ENCODE assay signal across 14 cellular contexts in the genomic region with DNA sequence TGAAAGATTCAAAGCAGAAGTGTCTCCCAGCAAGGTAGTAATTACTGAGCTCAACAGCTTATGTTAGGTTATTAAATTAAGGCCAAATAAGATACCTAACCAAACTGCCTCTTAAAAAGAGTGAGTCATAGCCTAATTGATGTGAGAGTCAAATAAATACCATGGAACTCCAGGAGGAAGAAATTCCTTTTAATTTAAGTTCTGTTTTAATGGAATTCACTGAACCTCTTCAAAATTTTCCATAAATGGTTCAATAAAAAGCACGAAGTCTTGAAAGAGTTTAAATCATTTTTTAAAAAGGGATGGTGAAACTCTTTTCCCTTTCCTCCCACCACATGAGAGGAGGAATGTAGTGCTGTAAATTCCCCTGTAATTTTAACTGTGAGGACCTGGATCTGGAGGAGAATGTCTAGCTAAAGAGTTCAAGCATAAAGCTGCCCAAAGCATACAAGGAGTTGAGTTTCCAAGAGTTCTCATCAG.
DNase-seq lines count a peak whose midpoint lies in the region; ATAC-seq and TF ChIP-seq lines count a peak whose summit lies in the region.
"Had no signal": no experiment of that assay in that cellular context is flagged by ENCODE, and none has a peak within 500 bp of the region (broad histone marks: within the 10 kb centered on the region; RNA-seq: fewer than 3 reads in every experiment).

No MANE protein-coding gene starts in this region.

- DNase-seq in DMS 273 treated with DMSO at 0.1 percent for 48 hours (lab: John Stamatoyannopoulos, UW): peak; percentile 55
- peak; percentile 29 for DNase-seq in NCI-H1417 treated with DMSO at 0.1 percent for 48 hours (lab: John Stamatoyannopoulos, UW)
- DNase-seq in MCF 10A (ENCODE audit: unreplicated experiment): no peak
- DNase-seq in activated CD8-positive, alpha-beta memory T cell treated with anti-CD3 and anti-CD28 coated beads for 24 hours: no peak
- DNase-seq: activated CD4-positive, alpha-beta T cell treated with anti-CD3 and anti-CD28 coated beads for 48 hours; CD8-positive, alpha-beta memory T cell; H9; NCI-H1092 treated with DMSO at 0.1 percent for 48 hours; SHP77 treated with DMSO at 0.1 percent for 48 hours had no signal

- BruUV-seq in MCF 10A (replicated peaks; lab: Mats Ljungman, UMichigan): no TSS peak

- peak overlapping the region; percentile 68 for H3K27ac Mint-ChIP-seq in MCF 10A (ENCODE audit: low read depth, unreplicated experiment)
- peak overlapping the region; percentile 55 to 66 (median 65) for H3K27ac Mint-ChIP-seq in nephron
- H3K27ac Mint-ChIP-seq: activated naive CD8-positive, alpha-beta T cell; CD8-positive, alpha-beta memory T cell had no signal

- no peaks in the 10 kb centered on the region for H3K36me3 Mint-ChIP-seq in MCF 10A (ENCODE audit: insufficient read depth, unreplicated experiment)
- H3K36me3 Mint-ChIP-seq in nephron (ENCODE audit: low read depth): no peaks in the 10 kb centered on the region
- H3K36me3 Mint-ChIP-seq: activated naive CD8-positive, alpha-beta T cell had no signal

- H3K9me3 Mint-ChIP-seq in MCF 10A (ENCODE audit: unreplicated experiment) (no peaks in the 10 kb centered on the region), nephron (no peaks in the 10 kb centered on the region)
- H3K9me3 Mint-ChIP-seq: H9 had no signal

- CTCF ChIA-PET in MCF 10A (lab: Yijun Ruan, JAX): interaction anchor here (0.7 to 1.0 kb wide), 2 partner anchors 166 to 214 kb away, joined by 3 read pairs; no protein-coding TSS in a partner anchor

- H3K4me3 Mint-ChIP-seq in MCF 10A (ENCODE audit: unreplicated experiment) (no peak overlapping the region), nephron (no peak overlapping the region)
- H3K4me3 Mint-ChIP-seq: activated naive CD8-positive, alpha-beta T cell; CD8-positive, alpha-beta memory T cell; H9 had no signal

- TF ChIP-seq CTCF in MCF 10A (IDR thresholded peaks at IDR 0.05; ENCODE audit: unreplicated experiment): no peak
- TF ChIP-seq CTCF in nephron (IDR thresholded peaks at IDR 0.05; ENCODE audit: unreplicated experiment in 3 of 3): no peak

- H3K4me1 Mint-ChIP-seq in MCF 10A (ENCODE audit: insufficient read depth, unreplicated experiment) (peaks cover 33% of the 10 kb centered on the region), nephron (peaks cover 24% of the 10 kb centered on the region)
- H3K4me1 Mint-ChIP-seq: CD8-positive, alpha-beta memory T cell; H9 had no signal

- H3K27me3 Mint-ChIP-seq in MCF 10A (ENCODE audit: insufficient read depth, unreplicated experiment) (no peaks in the 10 kb centered on the region), nephron (ENCODE audit: low read depth) (no peaks in the 10 kb centered on the region)
- H3K27me3 Mint-ChIP-seq: activated naive CD8-positive, alpha-beta T cell had no signal

- POLR2A ChIA-PET in MCF 10A (lab: Yijun Ruan, JAX): interaction anchor here (0.7 kb wide), 1 partner anchor 1592 kb away, joined by 3 read pairs; no protein-coding TSS in a partner anchor

- ATAC-seq in GM21423 (IDR thresholded peaks at IDR 0.05; ENCODE audit: unreplicated experiment) (no peak), HG02885 (IDR thresholded peaks at IDR 0.05; ENCODE audit: poor library complexity, unreplicated experiment) (no peak), GM21515 (IDR thresholded peaks at IDR 0.05; ENCODE audit: unreplicated experiment) (no peak)

- intact Hi-C loops in MCF 10A (cut with micrococcal nuclease): no loop called here

Comparison
In these comparisons a context has a peak if more than half of its experiments do, and no peak if none do; other contexts are left out.
1. DNase-seq: peak in DMS 273 treated with DMSO at 0.1 percent for 48 hours (single experiment) and NCI-H1417 treated with DMSO at 0.1 percent for 48 hours (single experiment); none in MCF 10A (single experiment) and activated CD8-positive, alpha-beta memory T cell treated with anti-CD3 and anti-CD28 coated beads for 24 hours (single experiment).